ENCODE assay signal across 12 cellular contexts in the genomic region with DNA sequence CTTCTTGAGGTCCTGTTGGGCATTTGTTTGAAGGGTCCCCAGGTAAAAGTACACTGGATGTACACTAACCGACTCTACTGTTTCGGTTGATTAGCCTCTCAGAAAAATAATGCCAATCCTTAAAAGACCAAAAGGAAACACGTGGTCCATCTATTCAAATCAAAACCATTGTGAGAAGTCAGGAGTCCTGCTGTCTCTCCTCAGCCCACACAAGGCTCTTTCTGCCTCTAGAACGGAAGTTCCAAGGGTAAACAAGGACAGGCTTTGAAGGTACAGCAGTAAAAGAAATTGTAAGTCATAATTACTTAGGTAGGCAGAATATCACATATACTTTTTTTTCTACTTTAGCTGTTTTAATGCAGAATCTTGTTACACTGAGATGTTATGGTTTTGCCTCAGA.
DNase-seq lines count a peak whose midpoint lies in the region; ATAC-seq and TF ChIP-seq lines count a peak whose summit lies in the region.
"Had no signal": no experiment of that assay in that cellular context is flagged by ENCODE, and none has a peak within 500 bp of the region (broad histone marks: within the 10 kb centered on the region; RNA-seq: fewer than 3 reads in every experiment).

No MANE protein-coding gene starts in this region.

- no peaks in the 10 kb centered on the region for H3K27me3 ChIP-seq in MG63

- no peaks in the 10 kb centered on the region for H3K4me1 ChIP-seq in mucosa of descending colon (ENCODE audit: low read depth)

- no peaks in the 10 kb centered on the region for H3K36me3 ChIP-seq in mucosa of descending colon (ENCODE audit: low read depth)
- H3K36me3 ChIP-seq in MG63 = no peaks in the 10 kb centered on the region

- no peaks in the 10 kb centered on the region for H3K9me3 ChIP-seq in mucosa of descending colon
- H3K9me3 ChIP-seq in MG63 = no peaks in the 10 kb centered on the region

- H3K4me3 ChIP-seq in mucosa of descending colon (no peak overlapping the region), MG63 (no peak overlapping the region)
- H3K4me3 ChIP-seq: skin epidermis had no signal

- DNase-seq in mucosa of descending colon (no peak), hepatic stellate cell (ENCODE audit: low spot score) (no peak), MG63 (no peak), AG08396 (ENCODE audit: low spot score) (no peak)
- no peak for DNase-seq in stimulated activated CD4-positive, alpha-beta T cell treated with anti-CD3 and anti-CD28 coated beads, Interleukin-1b, Interleukin-23, amount 100 ng/mL, for 48 hours
- DNase-seq: activated T-cell treated with anti-CD3 and anti-CD28 coated beads, Interleukin-2, amount 50 U/mL, for 4 hours; NCI-H1930; stimulated activated CD8-positive, alpha-beta memory T cell treated with anti-CD3 and anti-CD28 coated beads, Interleukin-4, amount 100 ng/mL, for 48 hours had no signal

- TF ChIP-seq CTCF in mucosa of descending colon (IDR thresholded peaks at IDR 0.05) = no peak

- ATAC-seq in GM18861 (IDR thresholded peaks at IDR 0.05; ENCODE audit: unreplicated experiment) = peak; percentile 82
- peak; percentile 91 for ATAC-seq in GM21526 (IDR thresholded peaks at IDR 0.05; ENCODE audit: low FRiP score, unreplicated experiment)
- peak; percentile 68 for ATAC-seq in HG03159 (IDR thresholded peaks at IDR 0.05; ENCODE audit: unreplicated experiment)
- ATAC-seq in mucosa of descending colon = peak; percentile 38
- ATAC-seq: activated T-cell treated with anti-CD3 and anti-CD28 coated beads, Interleukin-2, amount 50 U/mL, for 4 hours had no signal

- intact Hi-C loops in mucosa of descending colon (cut with DNase I, micrococcal nuclease) = no loop called here

Comparison
In these comparisons a context has a peak if more than half of its experiments do, and no peak if none do; other contexts are left out.
1. ATAC-seq: peak in every context shown above with its lines; median percentile 91 in GM21526; 82 in GM18861; 68 in HG03159; 38 in mucosa of descending colon.